ENCODE assay signal across 8 cellular contexts in genomic region chrX:107537815-107538214, GRCh38.
DNase-seq lines count a peak whose midpoint lies in the region; FAIRE-seq and TF ChIP-seq lines count a peak whose summit lies in the region.

No MANE protein-coding gene starts in this region.

- DNase-seq in A172 (ENCODE audit: low spot score) (peak; percentile 7), GM12892 (ENCODE audit: insufficient read length) (no peak), NCI-H1930 (lab: John Stamatoyannopoulos, UW) (peak; percentile 9 to 12), activated T-cell treated with anti-CD3 and anti-CD28 coated beads for 24 hours (ENCODE audit: low read depth) (peak; percentile 3), germinal center (ENCODE audit: low spot score) (peak; percentile 3), NCI-H774 (lab: John Stamatoyannopoulos, UW) (no peak), pons (ENCODE audit: low spot score) (no peak)
- peak; percentile 7 to 15 for DNase-seq in stimulated activated CD4-positive, alpha-beta T cell treated with anti-CD3 and anti-CD28 coated beads, Interleukin-4, amount 100 ng/mL, for 48 hours (ENCODE audit: low read depth in 2 of 2)

- no peak for TF ChIP-seq POLR2A in GM12892 (IDR thresholded peaks at IDR 0.05; ENCODE audit: low read depth, low read length)

- peak; percentile 73 for FAIRE-seq in GM12892 (lab: Jason Lieb, UNC)

Comparison
In these comparisons a context has a peak if more than half of its experiments do, and no peak if none do; other contexts are left out.
1. DNase-seq: peak in A172 (single experiment), NCI-H1930 (2 of 2), activated T-cell treated with anti-CD3 and anti-CD28 coated beads for 24 hours (single experiment), germinal center (single experiment) and stimulated activated CD4-positive, alpha-beta T cell treated with anti-CD3 and anti-CD28 coated beads, Interleukin-4, amount 100 ng/mL, for 48 hours (2 of 2); none in GM12892 (single experiment), NCI-H774 (single experiment) and pons (single experiment).